Comparison of ENCODE assay signal across 6 cellular contexts in the genomic region with DNA sequence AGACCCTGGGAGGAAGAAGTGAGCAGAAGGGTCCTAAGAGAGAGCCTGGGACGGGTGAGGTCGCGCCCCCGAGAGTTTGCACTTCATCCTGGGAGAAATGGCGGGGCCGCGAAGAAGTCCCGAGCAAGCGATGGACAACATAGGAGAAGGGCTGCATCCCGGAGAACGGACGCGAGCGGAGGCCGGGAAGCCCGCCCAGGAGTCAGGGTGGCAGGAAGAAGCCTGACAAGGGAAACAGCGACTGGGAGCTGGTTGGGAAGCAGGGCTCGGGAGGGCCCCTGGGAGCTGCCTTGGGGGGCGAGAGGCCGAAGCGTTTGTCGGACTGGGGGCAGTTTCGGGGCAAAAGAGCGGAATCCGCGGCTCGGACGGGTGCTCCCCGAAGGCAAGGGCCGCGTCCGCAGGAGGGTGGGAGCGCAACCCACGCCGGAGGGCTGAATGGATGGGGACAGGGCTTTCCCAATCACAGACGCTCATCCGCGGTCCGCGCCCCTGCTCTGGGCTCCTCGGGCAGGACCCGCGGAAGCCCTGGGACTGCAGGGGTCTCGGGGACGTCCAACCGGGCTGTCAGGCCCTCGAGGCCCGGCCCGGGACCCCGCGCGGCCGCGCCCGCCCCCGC. TPM values are rescaled to one million over a fixed set of nuclear protein-coding genes. Genes with fewer than 3 reads are reported as not detected.
A peak's percentile ranks its signal among the peaks of the same experiment; 100 is the strongest.
DNase-seq lines count a peak whose midpoint lies in the region; ATAC-seq, FAIRE-seq and TF ChIP-seq lines count a peak whose summit lies in the region.

No MANE protein-coding gene starts in this region.

- H3K79me2 ChIP-seq in ACC112 (ENCODE audit: control insufficient read depth, insufficient read depth, low read length, unreplicated experiment) = peaks cover 40% of the 10 kb centered on the region
- peaks cover 48% of the 10 kb centered on the region for H3K79me2 ChIP-seq in astrocyte (ENCODE audit: insufficient read depth, low read length)

- FAIRE-seq in astrocyte (lab: Jason Lieb, UNC) = no peak

- H2AFZ ChIP-seq in ACC112 (ENCODE audit: low read length, unreplicated experiment) (no peak overlapping the region), astrocyte (ENCODE audit: low read depth, low read length) (peak overlapping the region; percentile 81)

- H3K9ac ChIP-seq in astrocyte (ENCODE audit: low read length) = peak overlapping the region; percentile 90

- H3K36me3 Mint-ChIP-seq in astrocyte (ENCODE audit: low read depth, unreplicated experiment) = peaks cover 2% of the 10 kb centered on the region

- H3K4me3 ChIP-seq in ACC112 (ENCODE audit: low read depth, low read length) (peak overlapping the region; percentile 97), astrocyte (ENCODE audit: insufficient read depth, low read depth, low read length) (peak overlapping the region; percentile 86), muscle layer of duodenum (ENCODE audit: low read depth in 1 of 2, low read length in 2 of 2) (peak overlapping the region; percentile 89 to 94)

- TF ChIP-seq CTCF in astrocyte (IDR thresholded peaks at IDR 0.05; ENCODE audit: insufficient read depth, low read depth, low read length) = no peak

- H3K9me3 ChIP-seq in astrocyte (ENCODE audit: insufficient read depth, low read depth, low read length) (no peaks in the 10 kb centered on the region), muscle layer of duodenum (ENCODE audit: control insufficient read depth in 1 of 2, low read length in 2 of 2) (no peaks in the 10 kb centered on the region)

- peaks cover 46% of the 10 kb centered on the region for H4K20me1 ChIP-seq in astrocyte (ENCODE audit: insufficient read depth, low read length)

- no peaks in the 10 kb centered on the region for H3K27me3 Mint-ChIP-seq in astrocyte (ENCODE audit: low read depth, unreplicated experiment)

- peak overlapping the region; percentile 39; the same call in 1 of the 2 replicates for H3K27ac ChIP-seq in ACC112 (ENCODE audit: low read depth, low read length)
- H3K27ac ChIP-seq in astrocyte (ENCODE audit: low read depth, low read length) = peak overlapping the region; percentile 73
- H3K27ac ChIP-seq in muscle layer of duodenum (ENCODE audit: low read length) = peak overlapping the region; percentile 63

- peaks cover 22% of the 10 kb centered on the region for H3K4me1 Mint-ChIP-seq in astrocyte (ENCODE audit: low read depth, unreplicated experiment)

- peak overlapping the region; percentile 99 for H3K4me2 ChIP-seq in astrocyte (ENCODE audit: low read length)

- H3K4me1 ChIP-seq in ACC112 (ENCODE audit: control insufficient read depth, insufficient read depth, low read length, unreplicated experiment) (peaks cover 7% of the 10 kb centered on the region), astrocyte (ENCODE audit: insufficient read depth, low read length) (peaks cover 26% of the 10 kb centered on the region), muscle layer of duodenum (ENCODE audit: control insufficient read depth in 1 of 2, insufficient read depth in 2 of 2, low read length in 2 of 2) (peaks cover 10 to 38% of the 10 kb centered on the region in 2 donors)

- DNase-seq in astrocyte (ENCODE audit: low read depth) (no peak), germinal center (ENCODE audit: low spot score) (no peak), NCI-H1436 (lab: John Stamatoyannopoulos, UW) (no peak)

- H3K9me3 Mint-ChIP-seq in astrocyte (ENCODE audit: unreplicated experiment) = no peaks in the 10 kb centered on the region

- H3K36me3 ChIP-seq in ACC112 (ENCODE audit: insufficient read depth, low read length) (no peaks in the 10 kb centered on the region), astrocyte (ENCODE audit: insufficient read depth, low read length) (peaks cover 4% of the 10 kb centered on the region), muscle layer of duodenum (ENCODE audit: control insufficient read depth in 1 of 2, insufficient read depth in 2 of 2, low read length in 2 of 2) (peaks cover 0 to 7% of the 10 kb centered on the region in 2 donors)

- H3K4me3 Mint-ChIP-seq in astrocyte (ENCODE audit: unreplicated experiment) = peak overlapping the region; percentile 100

- H3K27me3 ChIP-seq in ACC112 (ENCODE audit: insufficient read depth, low read length) = no peaks in the 10 kb centered on the region
- no peaks in the 10 kb centered on the region for H3K27me3 ChIP-seq in astrocyte (ENCODE audit: insufficient read depth, low read length)
- H3K27me3 ChIP-seq in muscle layer of duodenum (ENCODE audit: low read depth, low read length) = no peaks in the 10 kb centered on the region

- H3K27ac Mint-ChIP-seq in astrocyte (ENCODE audit: unreplicated experiment) = peak overlapping the region; percentile 95

- peak; percentile 24 for ATAC-seq in HG02642 (IDR thresholded peaks at IDR 0.05; ENCODE audit: poor library complexity, unreplicated experiment)

RNA-seq across cellular contexts. Expression of a gene that starts 0.5 kb away (rescaled TPM):
- 56.7 and 61.4 TPM in 2 replicates for total RNA-seq in astrocyte

RNA-seq across cellular contexts. Expression of a gene that starts 20.4 kb away (rescaled TPM):
- total RNA-seq in astrocyte = 3.7 and 5.7 TPM in 2 replicates

RNA-seq across cellular contexts. Expression of a gene that starts 20.4 kb away (rescaled TPM):
- 72.2 and 73.4 TPM in 2 replicates for total RNA-seq in astrocyte

RNA-seq across cellular contexts. Expression of a gene that starts 21.4 kb away (rescaled TPM):
- 52.4 and 58.1 TPM in 2 replicates for total RNA-seq in astrocyte

RNA-seq across cellular contexts. Expression of a gene that starts 36.5 kb away (rescaled TPM):
- total RNA-seq in astrocyte = 35.5 and 36.2 TPM in 2 replicates
